ENCODE assay signal across 8 cellular contexts in the genomic region with DNA sequence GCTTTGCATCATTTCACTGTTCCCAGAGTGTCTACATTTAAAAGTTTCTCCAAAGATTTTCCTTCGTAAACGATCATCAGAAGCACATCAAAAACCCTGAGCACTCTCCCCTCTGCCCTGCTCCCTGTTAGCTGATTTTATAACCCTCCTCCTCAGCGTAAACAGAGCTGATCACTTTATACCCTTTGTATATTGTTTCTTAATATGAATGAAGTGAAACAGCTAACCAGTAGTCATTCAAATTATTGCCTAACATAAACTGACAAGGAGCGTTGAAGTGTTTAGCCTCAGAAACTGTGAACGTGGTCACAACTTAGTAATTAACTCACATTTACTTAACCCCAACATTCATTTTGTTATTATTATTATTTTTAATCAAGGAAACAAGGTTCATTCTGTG.
"Had no signal": no experiment of that assay in that cellular context is flagged by ENCODE, and none has a peak within 500 bp of the region (broad histone marks: within the 10 kb centered on the region; RNA-seq: fewer than 3 reads in every experiment).

No MANE protein-coding gene starts in this region.

- H3K4me3 Mint-ChIP-seq: HFFc6 had no signal

- H3K36me3 ChIP-seq: HAP-1 had no signal

- H3K9me3 Mint-ChIP-seq: HFFc6 had no signal

- H3K27ac ChIP-seq: HL-60 had no signal

- H3K4me3 ChIP-seq: HAP-1, K562 had no signal

- H3K4me1 ChIP-seq: HAP-1 had no signal

- H3K27ac Mint-ChIP-seq: HFFc6 had no signal

- DNase-seq: GOT3, H7, HFFc6, KG1 had no signal

- ATAC-seq: HepG2, K562 had no signal

- H3K9me3 ChIP-seq: HAP-1 had no signal
